In the genomic region with DNA sequence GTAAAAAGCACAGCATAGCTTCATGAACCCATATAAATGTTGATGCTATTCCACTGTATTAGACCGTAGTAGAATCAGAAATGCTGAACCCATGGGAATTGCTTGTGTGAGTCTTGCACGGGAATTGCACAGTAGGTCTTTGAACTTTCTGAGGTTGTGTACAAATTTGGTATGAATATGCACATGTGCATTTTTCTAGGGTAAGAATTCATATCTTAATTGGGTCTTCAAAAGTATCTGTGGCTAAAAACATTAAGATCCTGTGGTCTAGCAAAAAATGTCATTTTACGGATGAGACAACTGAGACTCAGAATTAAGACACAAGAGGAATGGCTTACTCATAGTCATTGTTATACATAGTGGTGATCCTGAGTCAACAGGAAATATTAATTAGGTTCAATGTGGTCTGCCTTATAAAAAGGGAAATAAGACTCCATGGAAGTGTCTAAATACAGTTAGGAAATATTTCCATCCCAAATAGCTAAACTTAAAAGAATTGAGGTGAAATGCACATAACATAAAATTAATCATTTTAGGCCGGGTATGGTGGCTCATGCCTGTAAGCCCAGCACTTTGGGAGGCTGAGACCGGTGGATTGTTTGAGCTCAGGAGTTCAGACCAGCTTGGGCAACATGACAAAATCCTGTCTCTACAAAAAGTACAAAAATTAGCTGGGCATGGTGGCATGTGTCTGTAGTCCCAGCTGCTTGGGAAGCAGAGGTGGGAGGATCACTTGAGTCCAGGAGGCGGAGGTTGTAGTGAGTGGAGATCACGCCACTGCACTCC, we compare ENCODE assay signal across 10 cellular contexts. TPM values are rescaled to one million over a fixed set of nuclear protein-coding genes. Genes with fewer than 3 reads are reported as not detected.
DNase-seq lines count a peak whose midpoint lies in the region; ATAC-seq and TF ChIP-seq lines count a peak whose summit lies in the region.
"Had no signal": no experiment of that assay in that cellular context is flagged by ENCODE, and none has a peak within 500 bp of the region (broad histone marks: within the 10 kb centered on the region; RNA-seq: fewer than 3 reads in every experiment).

No MANE protein-coding gene starts in this region.

- H2AFZ ChIP-seq in osteoblast (ENCODE audit: low read length), result no peak overlapping the region

- peak overlapping the region; percentile 49 for H3K4me2 ChIP-seq in osteoblast (ENCODE audit: insufficient read depth, low read length)

- no peaks in the 10 kb centered on the region for H3K9me3 ChIP-seq in osteoblast (ENCODE audit: low read depth, low read length)

- H3K4me1 ChIP-seq in osteoblast (ENCODE audit: insufficient read depth, low read length), result peaks cover 19% of the 10 kb centered on the region

- ATAC-seq in HG03025 (IDR thresholded peaks at IDR 0.05; ENCODE audit: low FRiP score, unreplicated experiment), result no peak
- ATAC-seq: HCT116 had no signal

- DNase-seq in EL (peak; percentile 90), MV-4-11 (lab: John Stamatoyannopoulos, UW) (peak; percentile 44), dedifferentiated amniotic fluid mesenchymal stem cell (ENCODE audit: extremely low spot score) (peak; percentile 19), osteoblast (ENCODE audit: insufficient read length, low spot score, missing footprints) (peak; percentile 85), NCI-H510A (lab: John Stamatoyannopoulos, UW) (no peak), T1000 (lab: John Stamatoyannopoulos, UW) (no peak)
- no peak for DNase-seq in stimulated activated CD4-positive, alpha-beta T cell treated with anti-CD3 and anti-CD28 coated beads, Interleukin-1b, Interleukin-23, amount 100 ng/mL, for 48 hours
- DNase-seq: occipital lobe had no signal

- H3K79me2 ChIP-seq in osteoblast (ENCODE audit: insufficient read depth, low read length), result peaks cover 94% of the 10 kb centered on the region

- H3K27me3 ChIP-seq in osteoblast (ENCODE audit: insufficient read depth, low read length), result no peaks in the 10 kb centered on the region

- no peak for TF ChIP-seq CTCF in osteoblast (IDR thresholded peaks at IDR 0.05; ENCODE audit: extremely low read depth, low read depth, low read length)

- peak overlapping the region; percentile 24 for H3K27ac ChIP-seq in osteoblast (ENCODE audit: low read depth, low read length)

- no peaks in the 10 kb centered on the region for H3K36me3 ChIP-seq in osteoblast (ENCODE audit: insufficient read depth, low read length)

- H4K20me1 ChIP-seq in osteoblast (ENCODE audit: insufficient read depth, low read length), result peaks cover 64% of the 10 kb centered on the region

- H3K4me3 ChIP-seq in osteoblast (ENCODE audit: insufficient read depth, low read length), result no peak overlapping the region

RNA-seq across cellular contexts. Expression of gene TAOK1, which starts 22.8 kb away (rescaled TPM):
- 53.6 and 68.4 TPM in 2 replicates for total RNA-seq in osteoblast

Comparison
In these comparisons a context has a peak if more than half of its experiments do, and no peak if none do; other contexts are left out.
1. DNase-seq: peak in EL (single experiment), MV-4-11 (single experiment), dedifferentiated amniotic fluid mesenchymal stem cell (single experiment) and osteoblast (single experiment); none in stimulated activated CD4-positive, alpha-beta T cell treated with anti-CD3 and anti-CD28 coated beads, Interleukin-1b, Interleukin-23, amount 100 ng/mL, for 48 hours (single experiment), NCI-H510A (single experiment) and T1000 (single experiment).